ENCODE assay signal across 21 cellular contexts in the genomic region with DNA sequence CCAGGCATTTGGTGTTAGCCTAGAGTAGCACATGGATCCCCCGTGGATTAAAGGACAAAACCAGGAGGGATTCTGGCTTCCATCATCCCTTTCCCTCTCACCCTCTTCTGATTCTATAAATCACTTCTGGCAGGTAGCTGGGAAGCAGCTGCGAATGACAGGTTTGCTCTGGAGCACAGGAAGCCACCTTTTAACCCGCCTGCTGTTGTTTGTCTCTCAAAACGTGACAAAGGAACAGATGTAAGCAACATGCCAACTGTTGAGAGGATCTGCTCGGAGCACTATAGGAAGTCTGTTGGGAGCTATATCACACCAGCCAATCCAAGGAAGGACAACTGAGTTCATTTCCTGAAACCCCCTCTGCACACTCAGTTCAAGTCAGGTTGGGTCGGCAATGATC.
DNase-seq lines count a peak whose midpoint lies in the region; ATAC-seq, FAIRE-seq and TF ChIP-seq lines count a peak whose summit lies in the region.
"Had no signal": no experiment of that assay in that cellular context is flagged by ENCODE, and none has a peak within 500 bp of the region (broad histone marks: within the 10 kb centered on the region; RNA-seq: fewer than 3 reads in every experiment).

No MANE protein-coding gene starts in this region.

- no peak for FAIRE-seq in small intestine (lab: Jason Lieb, UNC)

- WGBS in endodermal cell (ENCODE audit: insufficient coverage in 1 of 2, insufficient read length in 1 of 2), 2 experiments: 87 to 93% methylated on average over 5 to 6 of the region's 6 CpGs
- 73 to 88% (median 82%) methylated on average over 6 of the region's 6 CpGs for WGBS in small intestine, 3 donors

- H3K4me1 ChIP-seq in endodermal cell (ENCODE audit: control insufficient read depth, insufficient read depth, low read length) (peaks cover 17% of the 10 kb centered on the region), small intestine (ENCODE audit: control insufficient read depth in 2 of 2, insufficient read depth in 1 of 2, low read depth in 1 of 2, low read length in 1 of 2) (no peaks in the 10 kb centered on the region)

- H3K36me3 Mint-ChIP-seq in endodermal cell (ENCODE audit: low read depth): peaks cover 53% of the 10 kb centered on the region

- no peak overlapping the region for H3K27ac ChIP-seq in endodermal cell (ENCODE audit: low read depth, low read length)
- no peak overlapping the region for H3K27ac ChIP-seq in small intestine (ENCODE audit: low read depth in 1 of 2, low read length in 1 of 2)
- H3K27ac ChIP-seq: C4-2B, cardiac muscle cell, VCaP had no signal

- H3K27ac Mint-ChIP-seq in endodermal cell: peak overlapping the region; percentile 52

- H3K9me3 ChIP-seq in endodermal cell (ENCODE audit: control insufficient read depth, low read length) (no peaks in the 10 kb centered on the region), small intestine (ENCODE audit: control insufficient read depth, low read depth) (no peaks in the 10 kb centered on the region)

- no peak overlapping the region for H3K9ac ChIP-seq in endodermal cell (ENCODE audit: extremely low read depth, low read length, poor library complexity, severe bottlenecking)

- H3K4me3 ChIP-seq in endodermal cell (ENCODE audit: low read length): no peak overlapping the region
- no peak overlapping the region for H3K4me3 ChIP-seq in small intestine (ENCODE audit: low read depth in 1 of 2, low read length in 2 of 2)
- H3K4me3 ChIP-seq: cardiac muscle cell had no signal

- peak; percentile 47 for DNase-seq in COR-L47 (lab: John Stamatoyannopoulos, UW)
- DNase-seq in NCI-H1105 treated with DMSO at 0.1 percent for 48 hours (lab: John Stamatoyannopoulos, UW): peak; percentile 25
- DNase-seq in NCI-H510A treated with DMSO at 0.1 percent for 48 hours (lab: John Stamatoyannopoulos, UW): peak; percentile 70
- peak; percentile 45 for DNase-seq in endodermal cell
- no peak for DNase-seq in posterior cingulate gyrus
- DNase-seq in small intestine: no peak
- DNase-seq: activated naive CD4-positive, alpha-beta T cell; activated T-cell treated with anti-CD3 and anti-CD28 coated beads for 4 hours; amniotic stem cell; DND-41; MM.1S; PC-3; SIG-M5; substantia nigra; T-helper 2 cell had no signal

- no peaks in the 10 kb centered on the region for H3K27me3 Mint-ChIP-seq in endodermal cell (ENCODE audit: insufficient read depth)

- H3K36me3 ChIP-seq in endodermal cell (ENCODE audit: control insufficient read depth, insufficient read depth, low read length): peaks cover 78% of the 10 kb centered on the region
- H3K36me3 ChIP-seq in small intestine (ENCODE audit: control insufficient read depth in 2 of 2, insufficient read depth in 2 of 2, low read length in 2 of 2): peaks cover 0 to 12% of the 10 kb centered on the region in 2 donors
- H3K36me3 ChIP-seq: cardiac muscle cell had no signal

- H3K4me1 Mint-ChIP-seq in endodermal cell: peaks cover 30% of the 10 kb centered on the region

- intact Hi-C loops in posterior cingulate gyrus (cut with DNase I): no loop called here

- no peak for TF ChIP-seq CTCF in endodermal cell (conservative IDR thresholded peaks at IDR 0.05)

- ATAC-seq in GM21381 (IDR thresholded peaks at IDR 0.05; ENCODE audit: unreplicated experiment) (no peak), HG02840 (IDR thresholded peaks at IDR 0.05; ENCODE audit: low FRiP score, unreplicated experiment) (no peak)
- ATAC-seq: left lobe of liver, PC-3 had no signal

- H3K9me3 Mint-ChIP-seq in endodermal cell: no peaks in the 10 kb centered on the region

- H3K4me3 Mint-ChIP-seq in endodermal cell: no peak overlapping the region

- H3K27me3 ChIP-seq in endodermal cell (ENCODE audit: control insufficient read depth, insufficient read depth, low read length, poor library complexity, severe bottlenecking) (no peaks in the 10 kb centered on the region), small intestine (ENCODE audit: control insufficient read depth in 2 of 2, insufficient read depth in 2 of 2, low read length in 2 of 2) (no peaks in the 10 kb centered on the region)
- H3K27me3 ChIP-seq: cardiac muscle cell had no signal

Comparison
In these comparisons a context has a peak if more than half of its experiments do, and no peak if none do; other contexts are left out.
1. DNase-seq: peak in COR-L47 (single experiment), NCI-H1105 treated with DMSO at 0.1 percent for 48 hours (single experiment), NCI-H510A treated with DMSO at 0.1 percent for 48 hours (single experiment) and endodermal cell (single experiment); none in posterior cingulate gyrus (0 of 10) and small intestine (single experiment).